Comparison of ENCODE assay signal across 8 cellular contexts in genomic region chr1:193185861-193186714, GRCh38. TPM values are rescaled to one million over a fixed set of nuclear protein-coding genes. Genes with fewer than 3 reads are reported as not detected.
DNase-seq lines count a peak whose midpoint lies in the region; ATAC-seq and TF ChIP-seq lines count a peak whose summit lies in the region.

TSS of gene B3GALT2 (minus strand) at chr1:193186613. CDS start at chr1:193181562, 5,051 bp downstream.

- no peak for ATAC-seq in GM18498 (IDR thresholded peaks at IDR 0.05; ENCODE audit: unreplicated experiment)

- H3K36me3 ChIP-seq in ACC112 (ENCODE audit: insufficient read depth, low read length) (peaks cover 3% of the 10 kb centered on the region; the same call in 1 of the 2 replicates), HAP-1 (replicated peaks) (no peaks in the 10 kb centered on the region), Peyer's patch (no peaks in the 10 kb centered on the region), testis (ENCODE audit: low read depth, missing control alignments) (no peaks in the 10 kb centered on the region)

- no peak within 1 kb of the TSS for H2AFZ ChIP-seq in ACC112 (ENCODE audit: low read length, unreplicated experiment)

- H3K4me3 ChIP-seq in ACC112 (ENCODE audit: low read depth, low read length): peak within 1 kb of the TSS; percentile 67
- H3K4me3 ChIP-seq in HAP-1: peak within 1 kb of the TSS; percentile 14
- peak within 1 kb of the TSS in 3 of 4 donors; percentile 14 to 48 (median 45) for H3K4me3 ChIP-seq in Peyer's patch
- peak within 1 kb of the TSS; percentile 60 for H3K4me3 ChIP-seq in coronary artery
- peak within 1 kb of the TSS; percentile 6 to 36 for H3K4me3 ChIP-seq in testis

- H3K27ac ChIP-seq in ACC112 (ENCODE audit: low read depth, low read length) (no peak within 1 kb of the TSS), Peyer's patch (peak within 1 kb of the TSS; percentile 48 to 73 (median 62)), coronary artery (peak within 1 kb of the TSS; percentile 52 to 54), testis (peak within 1 kb of the TSS; percentile 64 to 81)

- peak; percentile 53 to 60 for DNase-seq in HAP-1 (ENCODE audit: low spot score in 2 of 2)
- peak in 1 of 3 donors; percentile 63 for DNase-seq in Peyer's patch
- DNase-seq in coronary artery (ENCODE audit: low spot score): no peak
- peak; percentile 89 for DNase-seq in medulla oblongata (ENCODE audit: extremely low spot score)
- DNase-seq in testis: peak; percentile 71
- DNase-seq in SKM-1 (lab: John Stamatoyannopoulos, UW; ENCODE audit: unreplicated experiment): no peak

- peaks cover 76% of the 10 kb centered on the region for H3K79me2 ChIP-seq in ACC112 (ENCODE audit: control insufficient read depth, insufficient read depth, low read length, unreplicated experiment)

- in situ Hi-C loops in HAP-1 (cut with MboI; ENCODE audit: low sequenced_read_pairs): no loop called here

- H3K27me3 ChIP-seq in ACC112 (ENCODE audit: insufficient read depth, low read length) (no peaks in the 10 kb centered on the region), HAP-1 (ENCODE audit: low read depth) (no peaks in the 10 kb centered on the region), Peyer's patch (no peaks in the 10 kb centered on the region), testis (no peaks in the 10 kb centered on the region)

- H3K9me3 ChIP-seq in HAP-1 (no peaks in the 10 kb centered on the region), Peyer's patch (no peaks in the 10 kb centered on the region), testis (no peaks in the 10 kb centered on the region)

- TF ChIP-seq CTCF in Peyer's patch (IDR thresholded peaks at IDR 0.05) (peak in 2 of 6 experiments; percentile 14 to 24), coronary artery (IDR thresholded peaks at IDR 0.05) (no peak), testis (IDR thresholded peaks at IDR 0.05) (no peak)

- peaks cover 22% of the 10 kb centered on the region for H3K4me1 ChIP-seq in ACC112 (ENCODE audit: control insufficient read depth, insufficient read depth, low read length, unreplicated experiment)
- H3K4me1 ChIP-seq in HAP-1: peaks cover 72% of the 10 kb centered on the region
- H3K4me1 ChIP-seq in Peyer's patch: peaks cover 0 to 44% (median 0%) of the 10 kb centered on the region in 4 donors
- peaks cover 13% of the 10 kb centered on the region for H3K4me1 ChIP-seq in testis

- intact Hi-C loops in testis (cut with DNase I; ENCODE audit: low total_unique reads): no loop called here

- TF ChIP-seq POLR2A in Peyer's patch (IDR thresholded peaks at IDR 0.05) (peak in 1 of 2 donors; percentile 36), testis (IDR thresholded peaks at IDR 0.05) (peak; percentile 16)

- 29 to 40% methylated on average over 13 of the region's 13 CpGs for whole genome bisulfite sequencing in testis, 2 donors

RNA-seq across cellular contexts. Expression of gene B3GALT2, which starts in this region (rescaled TPM):
- 1 to 10 TPM; 1.3 to 3.3 (median 2.6) TPM for total RNA-seq in Peyer's patch
- 1 to 10 TPM; 1.1 to 2.5 TPM for total RNA-seq in testis
- polyA plus RNA-seq in testis (ENCODE audit: insufficient read depth, low read depth, low replicate concordance): 0.80 TPM

Comparison
In these comparisons a context has a peak if more than half of its experiments do, and no peak if none do; other contexts are left out.
1. H3K4me3 ChIP-seq: peak in every context shown above with its lines; median percentile 67 in ACC112; 60 in coronary artery; 45 in Peyer's patch; 21 in testis; 14 in HAP-1.
2. DNase-seq: peak in HAP-1 (2 of 2), medulla oblongata (single experiment) and testis (single experiment); none in coronary artery (single experiment) and SKM-1 (single experiment).